In the genomic region with DNA sequence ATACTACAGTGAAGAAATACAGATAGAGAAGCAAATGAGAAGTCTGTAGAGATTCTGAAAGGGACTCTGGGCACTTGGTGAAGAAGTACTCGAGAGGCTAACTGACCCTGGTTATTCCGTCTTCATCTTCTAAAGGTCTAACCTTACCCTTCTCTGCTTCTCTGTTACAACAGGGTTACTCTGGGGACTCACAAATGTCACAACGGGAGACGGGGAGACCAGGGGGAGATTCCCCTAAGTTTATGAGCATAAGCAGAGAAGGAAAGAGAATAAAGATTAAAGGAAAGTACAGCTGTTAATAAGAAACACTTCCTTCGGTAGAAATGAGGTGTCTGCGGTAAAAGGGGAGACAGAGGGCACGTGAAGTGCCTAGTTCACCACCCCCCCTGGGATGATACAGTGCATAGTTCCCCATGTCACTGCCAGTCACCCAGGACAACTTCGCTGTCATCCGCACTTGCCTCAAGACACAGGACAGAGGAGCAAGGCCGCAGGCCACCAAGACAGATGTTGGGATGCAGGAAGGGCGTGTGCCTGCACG, we compare ENCODE assay signal across 1 cellular context.
TF ChIP-seq lines count a peak whose summit lies in the region.

No MANE protein-coding gene starts in this region.

TF ChIP-seq in WTC11, 78 proteins besides CTCF, POLR2A, EP300 and RAD21 (continued from another document):
- TF ChIP-seq, protein P1, sequence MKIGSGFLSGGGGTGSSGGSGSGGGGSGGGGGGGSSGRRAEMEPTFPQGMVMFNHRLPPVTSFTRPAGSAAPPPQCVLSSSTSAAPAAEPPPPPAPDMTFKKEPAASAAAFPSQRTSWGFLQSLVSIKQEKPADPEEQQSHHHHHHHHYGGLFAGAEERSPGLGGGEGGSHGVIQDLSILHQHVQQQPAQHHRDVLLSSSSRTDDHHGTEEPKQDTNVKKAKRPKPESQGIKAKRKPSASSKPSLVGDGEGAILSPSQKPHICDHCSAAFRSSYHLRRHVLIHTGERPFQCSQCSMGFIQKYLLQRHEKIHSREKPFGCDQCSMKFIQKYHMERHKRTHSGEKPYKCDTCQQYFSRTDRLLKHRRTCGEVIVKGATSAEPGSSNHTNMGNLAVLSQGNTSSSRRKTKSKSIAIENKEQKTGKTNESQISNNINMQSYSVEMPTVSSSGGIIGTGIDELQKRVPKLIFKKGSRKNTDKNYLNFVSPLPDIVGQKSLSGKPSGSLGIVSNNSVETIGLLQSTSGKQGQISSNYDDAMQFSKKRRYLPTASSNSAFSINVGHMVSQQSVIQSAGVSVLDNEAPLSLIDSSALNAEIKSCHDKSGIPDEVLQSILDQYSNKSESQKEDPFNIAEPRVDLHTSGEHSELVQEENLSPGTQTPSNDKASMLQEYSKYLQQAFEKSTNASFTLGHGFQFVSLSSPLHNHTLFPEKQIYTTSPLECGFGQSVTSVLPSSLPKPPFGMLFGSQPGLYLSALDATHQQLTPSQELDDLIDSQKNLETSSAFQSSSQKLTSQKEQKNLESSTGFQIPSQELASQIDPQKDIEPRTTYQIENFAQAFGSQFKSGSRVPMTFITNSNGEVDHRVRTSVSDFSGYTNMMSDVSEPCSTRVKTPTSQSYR (CRISPR knock-in tag; IDR thresholded peaks at IDR 0.05), result no peak
